8 cellular contexts compared by ENCODE assay signal in genomic region chr10:56360967-56361841, GRCh38. TPM values are rescaled to one million over a fixed set of nuclear protein-coding genes. Genes with fewer than 3 reads are reported as not detected.
DNase-seq lines count a peak whose midpoint lies in the region; ATAC-seq and TF ChIP-seq lines count a peak whose summit lies in the region.

Gene ZWINT (minus strand): TSS chr10:56361259. CDS start chr10:56361236, 23 bp downstream.

- H3K9me3 Mint-ChIP-seq in activated T-helper 1 cell treated with anti-CD3 and anti-CD28 coated beads, Interleukin-12 subunit alpha, Interleukin-12 subunit beta, Interleukin-2, Interleukin-4 antibody, amounts not matched to agents 30 ng/mL and 10 ng/mL and 1 ng/mL, durations not matched to agents 14 hours and 24 hours and 36 hours, result no peaks in the 10 kb centered on the region
- H3K9me3 Mint-ChIP-seq in naive thymus-derived CD4-positive, alpha-beta T cell, result no peaks in the 10 kb centered on the region
- H3K9me3 Mint-ChIP-seq in stimulated activated memory B cell treated with anti-CD40 and anti-IgM and Interleukin-4, amounts not matched to agents 10 μg/mL and 1 μg/mL and 100 μg/mL, for 72 hours, result no peaks in the 10 kb centered on the region

- H3K9ac ChIP-seq in fibroblast of lung (ENCODE audit: insufficient read depth, low read length), result peak within 1 kb of the TSS; percentile 35

- peaks cover 29% of the 10 kb centered on the region for H3K36me3 Mint-ChIP-seq in activated T-helper 1 cell treated with anti-CD3 and anti-CD28 coated beads, Interleukin-12 subunit alpha, Interleukin-12 subunit beta, Interleukin-2, Interleukin-4 antibody, amounts not matched to agents 30 ng/mL and 10 ng/mL and 1 ng/mL, durations not matched to agents 14 hours and 24 hours and 36 hours (ENCODE audit: low read depth)
- H3K36me3 Mint-ChIP-seq in naive thymus-derived CD4-positive, alpha-beta T cell, result peaks cover 0 to 14% (median 0%) of the 10 kb centered on the region in 5 donors
- no peaks in the 10 kb centered on the region for H3K36me3 Mint-ChIP-seq in stimulated activated memory B cell treated with anti-CD40 and anti-IgM and Interleukin-4, amounts not matched to agents 10 μg/mL and 1 μg/mL and 100 μg/mL, for 72 hours

- H3K36me3 ChIP-seq in fibroblast of lung (ENCODE audit: control insufficient read depth, insufficient read depth, low read length), result peaks cover 3% of the 10 kb centered on the region
- peaks cover 0 to 6% (median 0%) of the 10 kb centered on the region in 3 experiments for H3K36me3 ChIP-seq in naive thymus-derived CD4-positive, alpha-beta T cell (ENCODE audit: control insufficient read depth in 2 of 3, insufficient read depth in 3 of 3, low read length in 3 of 3)

- no peaks in the 10 kb centered on the region for H3K27me3 Mint-ChIP-seq in activated T-helper 1 cell treated with anti-CD3 and anti-CD28 coated beads, Interleukin-12 subunit alpha, Interleukin-12 subunit beta, Interleukin-2, Interleukin-4 antibody, amounts not matched to agents 30 ng/mL and 10 ng/mL and 1 ng/mL, durations not matched to agents 14 hours and 24 hours and 36 hours (ENCODE audit: insufficient read depth)
- H3K27me3 Mint-ChIP-seq in naive thymus-derived CD4-positive, alpha-beta T cell, result no peaks in the 10 kb centered on the region
- H3K27me3 Mint-ChIP-seq in stimulated activated memory B cell treated with anti-CD40 and anti-IgM and Interleukin-4, amounts not matched to agents 10 μg/mL and 1 μg/mL and 100 μg/mL, for 72 hours, result no peaks in the 10 kb centered on the region

- peak within 1 kb of the TSS; percentile 99 for H3K4me3 Mint-ChIP-seq in activated T-helper 1 cell treated with anti-CD3 and anti-CD28 coated beads, Interleukin-12 subunit alpha, Interleukin-12 subunit beta, Interleukin-2, Interleukin-4 antibody, amounts not matched to agents 30 ng/mL and 10 ng/mL and 1 ng/mL, durations not matched to agents 14 hours and 24 hours and 36 hours
- peak within 1 kb of the TSS; percentile 84 to 99 (median 96) for H3K4me3 Mint-ChIP-seq in naive thymus-derived CD4-positive, alpha-beta T cell
- H3K4me3 Mint-ChIP-seq in stimulated activated memory B cell treated with anti-CD40 and anti-IgM and Interleukin-4, amounts not matched to agents 10 μg/mL and 1 μg/mL and 100 μg/mL, for 72 hours, result peak within 1 kb of the TSS; percentile 97

- no peaks in the 10 kb centered on the region for H3K27me3 ChIP-seq in fibroblast of lung (ENCODE audit: control insufficient read depth, insufficient read depth, low read length)
- H3K27me3 ChIP-seq in naive thymus-derived CD4-positive, alpha-beta T cell (ENCODE audit: control insufficient read depth in 2 of 2, insufficient read depth in 2 of 2, low read length in 2 of 2), result no peaks in the 10 kb centered on the region

- H3K27ac Mint-ChIP-seq in activated T-helper 1 cell treated with anti-CD3 and anti-CD28 coated beads, Interleukin-12 subunit alpha, Interleukin-12 subunit beta, Interleukin-2, Interleukin-4 antibody, amounts not matched to agents 30 ng/mL and 10 ng/mL and 1 ng/mL, durations not matched to agents 14 hours and 24 hours and 36 hours, result peak within 1 kb of the TSS; percentile 89
- H3K27ac Mint-ChIP-seq in naive thymus-derived CD4-positive, alpha-beta T cell, result peak within 1 kb of the TSS; percentile 75 to 95 (median 88)
- H3K27ac Mint-ChIP-seq in stimulated activated memory B cell treated with anti-CD40 and anti-IgM and Interleukin-4, amounts not matched to agents 10 μg/mL and 1 μg/mL and 100 μg/mL, for 72 hours, result peak within 1 kb of the TSS; percentile 92

- peak within 1 kb of the TSS; percentile 75 to 98 (median 80) for H3K4me3 ChIP-seq in fibroblast of lung (replicated peaks in 1 of 4; ENCODE audit: control extremely low read depth in 1 of 4, insufficient read depth in 1 of 4, low read depth in 3 of 4, low read length in 4 of 4)
- H3K4me3 ChIP-seq in naive thymus-derived CD4-positive, alpha-beta T cell (ENCODE audit: low read length), result peak within 1 kb of the TSS; percentile 75

- H3K79me2 ChIP-seq in fibroblast of lung (ENCODE audit: control insufficient read depth, insufficient read depth, low read length), result peaks cover 18% of the 10 kb centered on the region

- H3K4me1 ChIP-seq in fibroblast of lung (ENCODE audit: control insufficient read depth, extremely low read depth, insufficient read depth, low read length), result no peaks in the 10 kb centered on the region
- peaks cover 4 to 8% of the 10 kb centered on the region in 2 donors for H3K4me1 ChIP-seq in naive thymus-derived CD4-positive, alpha-beta T cell (ENCODE audit: control insufficient read depth in 2 of 2, insufficient read depth in 2 of 2, low read length in 2 of 2)

- CTCF ChIA-PET in naive thymus-derived CD4-positive, alpha-beta T cell (lab: Charles Lee), result interaction anchor here (1.0 kb wide), 1 partner anchor 12 kb away, joined by 3 read pairs; no protein-coding TSS in a partner anchor

- peak within 1 kb of the TSS; percentile 68 for H3K27ac ChIP-seq in fibroblast of lung (ENCODE audit: insufficient read depth, low read length)
- peak within 1 kb of the TSS; percentile 62 for H3K27ac ChIP-seq in naive thymus-derived CD4-positive, alpha-beta T cell (ENCODE audit: low read depth, low read length)

- POLR2A ChIA-PET in naive thymus-derived CD4-positive, alpha-beta T cell (lab: Charles Lee), result no interaction called here

- peak within 1 kb of the TSS; percentile 91 for H2AFZ ChIP-seq in fibroblast of lung (ENCODE audit: low read length)

- intact Hi-C loops in activated T-helper 1 cell treated with anti-CD3 and anti-CD28 coated beads, Interleukin-12 subunit alpha, Interleukin-12 subunit beta, Interleukin-2, Interleukin-4 antibody, amounts not matched to agents 30 ng/mL and 10 ng/mL and 1 ng/mL, durations not matched to agents 14 hours and 24 hours and 36 hours (cut with micrococcal nuclease), result loop anchor here (5.0 kb wide), 1 partner anchor 1921 kb away; no protein-coding TSS in a partner anchor
- intact Hi-C loops in naive thymus-derived CD4-positive, alpha-beta T cell (cut with micrococcal nuclease), result loop anchor here (1.0 to 10.0 kb wide), 3 partner anchors 1904 to 1974 kb away; partner anchors contain the start of genes CISD1 (in 2 of the 2), IPMK (in 1 of the 2) and UBE2D1 (in 1 of the 2)

- DNase-seq in EH (ENCODE audit: low read depth), result peak; percentile 97
- peak; percentile 85 for DNase-seq in GOT3 (lab: John Stamatoyannopoulos, UW)
- peak; percentile 94 for DNase-seq in LHCN-M2 (ENCODE audit: low read depth)
- DNase-seq in RPMI8226, result peak; percentile 93
- peak; percentile 92 for DNase-seq in activated T-helper 1 cell treated with anti-CD3 and anti-CD28 coated beads, Interleukin-12 subunit alpha, Interleukin-12 subunit beta, Interleukin-2, Interleukin-4 antibody, amounts not matched to agents 30 ng/mL and 10 ng/mL and 1 ng/mL, durations not matched to agents 14 hours and 24 hours and 36 hours (ENCODE audit: low spot score)
- peak; percentile 96 for DNase-seq in fibroblast of lung (ENCODE audit: low read depth in 2 of 2)
- peak; percentile 86 to 92 (median 90) for DNase-seq in naive thymus-derived CD4-positive, alpha-beta T cell

- H3K4me2 ChIP-seq in fibroblast of lung (ENCODE audit: extremely low read depth, insufficient read depth, low read length), result peak within 1 kb of the TSS; percentile 44

- ATAC-seq in naive thymus-derived CD4-positive, alpha-beta T cell, result peak; percentile 98
- ATAC-seq in stimulated activated memory B cell treated with anti-CD40 and anti-IgM and Interleukin-4, amounts not matched to agents 10 μg/mL and 1 μg/mL and 100 μg/mL, for 72 hours, result peak; percentile 97

- H4K20me1 ChIP-seq in fibroblast of lung (ENCODE audit: control insufficient read depth, extremely low read depth, insufficient read depth, low read length), result no peaks in the 10 kb centered on the region

- no peaks in the 10 kb centered on the region for H3K9me3 ChIP-seq in fibroblast of lung (ENCODE audit: control insufficient read depth, insufficient read depth, low read depth, low read length)
- H3K9me3 ChIP-seq in naive thymus-derived CD4-positive, alpha-beta T cell (ENCODE audit: control insufficient read depth in 2 of 3, low read length in 3 of 3), result no peaks in the 10 kb centered on the region

- H3K4me1 Mint-ChIP-seq in activated T-helper 1 cell treated with anti-CD3 and anti-CD28 coated beads, Interleukin-12 subunit alpha, Interleukin-12 subunit beta, Interleukin-2, Interleukin-4 antibody, amounts not matched to agents 30 ng/mL and 10 ng/mL and 1 ng/mL, durations not matched to agents 14 hours and 24 hours and 36 hours (ENCODE audit: low read depth), result peaks cover 59% of the 10 kb centered on the region
- peaks cover 9 to 49% (median 21%) of the 10 kb centered on the region in 7 donors for H3K4me1 Mint-ChIP-seq in naive thymus-derived CD4-positive, alpha-beta T cell
- peaks cover 16% of the 10 kb centered on the region for H3K4me1 Mint-ChIP-seq in stimulated activated memory B cell treated with anti-CD40 and anti-IgM and Interleukin-4, amounts not matched to agents 10 μg/mL and 1 μg/mL and 100 μg/mL, for 72 hours

- TF ChIP-seq CTCF in fibroblast of lung (conservative IDR thresholded peaks at IDR 0.05 in 1 of 2, IDR thresholded peaks at IDR 0.05 in 1 of 2; ENCODE audit: low read depth in 1 of 2, low read length in 2 of 2), result no peak

RNA-seq across cellular contexts. Expression of gene ZWINT, which starts in this region (rescaled TPM):
- total RNA-seq in LHCN-M2 (2014; rRNA removed) (138 and 146 TPM in 2 replicates), fibroblast of lung (2.1 and 10.9 TPM in 2 replicates)
- polyA plus RNA-seq in LHCN-M2 (2012), result 51.4 TPM
- 101 and 104 TPM in 2 replicates for total RNA-seq in activated T-helper 1 cell treated with anti-CD3 and anti-CD28 coated beads, Interleukin-12 subunit alpha, Interleukin-12 subunit beta, Interleukin-2, Interleukin-4 antibody, amounts not matched to agents 30 ng/mL and 10 ng/mL and 1 ng/mL, durations not matched to agents 14 hours and 24 hours and 36 hours
- polyA plus RNA-seq in fibroblast of lung, result 19.6 and 72.9 TPM in 2 replicates
- polyA plus RNA-seq in fibroblast of lung (2012), result 12.9 and 58.4 TPM in 2 replicates
- 8.9 and 30.0 TPM in 2 replicates for polyA minus RNA-seq in fibroblast of lung (ENCODE audit: low replicate concordance)
- total RNA-seq in naive thymus-derived CD4-positive, alpha-beta T cell, result 10 to 100 TPM in 1 of 5 experiments, 1 to 10 TPM in 4; 2.5 to 78.7 (median 3.5) TPM
- 1 to 10 TPM; 8.1 to 9.5 TPM for polyA plus RNA-seq in naive thymus-derived CD4-positive, alpha-beta T cell

Comparison
In these comparisons a context has a peak if more than half of its experiments do, and no peak if none do; other contexts are left out.
1. Peak in every context shown above with its lines: DNase-seq, ATAC-seq, H3K4me3 ChIP-seq and H3K27ac ChIP-seq.